ENCODE assay signal across 1 cellular context in the genomic region with DNA sequence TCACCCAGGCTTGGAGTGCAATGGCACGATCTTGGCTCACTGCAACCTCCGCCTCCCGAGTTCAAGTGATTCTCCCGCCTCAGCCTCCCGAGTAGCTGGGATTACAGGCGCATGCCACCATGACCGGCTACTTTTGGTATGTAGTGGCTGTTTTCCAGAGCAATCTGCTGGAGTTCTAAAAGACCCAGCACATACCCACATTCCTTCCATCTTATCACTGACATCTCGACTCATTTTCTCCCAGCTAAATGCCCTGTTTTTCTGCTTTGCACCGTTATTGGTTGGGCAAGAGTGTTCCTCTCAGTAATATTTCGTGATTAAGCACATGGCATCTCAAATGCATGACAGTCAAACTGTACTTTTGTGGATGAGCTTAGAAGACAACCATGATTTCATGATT.
TF ChIP-seq lines count a peak whose summit lies in the region.

No MANE protein-coding gene starts in this region.

TF ChIP-seq in IMR-90, 13 proteins besides CTCF, POLR2A, EP300 and RAD21:
- TF ChIP-seq, protein P1, sequence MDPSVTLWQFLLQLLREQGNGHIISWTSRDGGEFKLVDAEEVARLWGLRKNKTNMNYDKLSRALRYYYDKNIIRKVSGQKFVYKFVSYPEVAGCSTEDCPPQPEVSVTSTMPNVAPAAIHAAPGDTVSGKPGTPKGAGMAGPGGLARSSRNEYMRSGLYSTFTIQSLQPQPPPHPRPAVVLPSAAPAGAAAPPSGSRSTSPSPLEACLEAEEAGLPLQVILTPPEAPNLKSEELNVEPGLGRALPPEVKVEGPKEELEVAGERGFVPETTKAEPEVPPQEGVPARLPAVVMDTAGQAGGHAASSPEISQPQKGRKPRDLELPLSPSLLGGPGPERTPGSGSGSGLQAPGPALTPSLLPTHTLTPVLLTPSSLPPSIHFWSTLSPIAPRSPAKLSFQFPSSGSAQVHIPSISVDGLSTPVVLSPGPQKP (IDR thresholded peaks at IDR 0.05; ENCODE audit: borderline replicate concordance, low read depth, low read length), result no peak
- no peak for TF ChIP-seq RFX5 (IDR thresholded peaks at IDR 0.05; ENCODE audit: low read depth, low read length)
- no peak for TF ChIP-seq FOS (IDR thresholded peaks at IDR 0.05; ENCODE audit: low read depth, low read length)
- no peak for TF ChIP-seq MXI1 (IDR thresholded peaks at IDR 0.05; ENCODE audit: borderline replicate concordance, low read depth, low read length)
- no peak for TF ChIP-seq CHD1 (IDR thresholded peaks at IDR 0.05; ENCODE audit: low read depth, low read length)
- no peak for TF ChIP-seq MAZ (IDR thresholded peaks at IDR 0.05; ENCODE audit: borderline replicate concordance, low read depth, low read length)
